ENCODE assay signal across 8 cellular contexts in genomic region chr5:36606052-36606436, GRCh38. TPM values are rescaled to one million over a fixed set of nuclear protein-coding genes. Genes with fewer than 3 reads are reported as not detected.
DNase-seq lines count a peak whose midpoint lies in the region; ATAC-seq, FAIRE-seq and TF ChIP-seq lines count a peak whose summit lies in the region.

No MANE protein-coding gene starts in this region.

- no peaks in the 10 kb centered on the region for H3K79me2 ChIP-seq in astrocyte (ENCODE audit: insufficient read depth, low read length)

- H3K4me1 Mint-ChIP-seq in activated CD4-positive, alpha-beta T cell treated with anti-CD3 and anti-CD28 coated beads, Interleukin-2, amount 10 ng/mL, durations not matched to agents 24 days and 14 days: peaks cover 16% of the 10 kb centered on the region
- H3K4me1 Mint-ChIP-seq in astrocyte (ENCODE audit: low read depth, unreplicated experiment): peaks cover 15% of the 10 kb centered on the region

- H2AFZ ChIP-seq in astrocyte (ENCODE audit: low read depth, low read length): peak overlapping the region; percentile 74

- no peak for FAIRE-seq in astrocyte (lab: Jason Lieb, UNC)

- H3K9me3 Mint-ChIP-seq in activated CD4-positive, alpha-beta T cell treated with anti-CD3 and anti-CD28 coated beads, Interleukin-2, amount 10 ng/mL, durations not matched to agents 24 days and 14 days: no peaks in the 10 kb centered on the region
- no peaks in the 10 kb centered on the region for H3K9me3 Mint-ChIP-seq in astrocyte (ENCODE audit: unreplicated experiment)

- H3K4me2 ChIP-seq in astrocyte (ENCODE audit: low read length): peak overlapping the region; percentile 95

- no peaks in the 10 kb centered on the region for H4K20me1 ChIP-seq in astrocyte (ENCODE audit: insufficient read depth, low read length)

- H3K27ac ChIP-seq in astrocyte (ENCODE audit: low read depth, low read length) (peak overlapping the region; percentile 77), layer of hippocampus (ENCODE audit: low read depth, low read length) (peak overlapping the region; percentile 94), thymus (ENCODE audit: low read depth) (no peak overlapping the region)

- no peak for TF ChIP-seq CTCF in astrocyte (IDR thresholded peaks at IDR 0.05; ENCODE audit: insufficient read depth, low read depth, low read length)

- no peaks in the 10 kb centered on the region for H3K36me3 ChIP-seq in astrocyte (ENCODE audit: insufficient read depth, low read length)
- no peaks in the 10 kb centered on the region for H3K36me3 ChIP-seq in thymus (ENCODE audit: control insufficient read depth, insufficient read depth)

- H3K9ac ChIP-seq in astrocyte (ENCODE audit: low read length): peak overlapping the region; percentile 85

- DNase-seq in activated CD4-positive, alpha-beta T cell treated with anti-CD3 and anti-CD28 coated beads, Interleukin-2, amount 10 ng/mL, durations not matched to agents 24 days and 14 days: no peak
- no peak for DNase-seq in activated CD4-positive, alpha-beta T cell treated with anti-CD3 and anti-CD28 coated beads for 4 hours
- DNase-seq in astrocyte (ENCODE audit: low read depth): no peak
- no peak for DNase-seq in HCEC 1CT
- DNase-seq in middle frontal gyrus (ENCODE audit: extremely low spot score, low spot score): no peak

- H3K27me3 ChIP-seq in astrocyte (ENCODE audit: insufficient read depth, low read length): peaks cover 3% of the 10 kb centered on the region
- H3K27me3 ChIP-seq in layer of hippocampus (ENCODE audit: control insufficient read depth, insufficient read depth, low read length): no peaks in the 10 kb centered on the region
- H3K27me3 ChIP-seq in thymus (ENCODE audit: control insufficient read depth, insufficient read depth): peaks cover 9% of the 10 kb centered on the region

- H3K9me3 ChIP-seq in astrocyte (ENCODE audit: insufficient read depth, low read depth, low read length): no peaks in the 10 kb centered on the region
- no peaks in the 10 kb centered on the region for H3K9me3 ChIP-seq in thymus (ENCODE audit: control insufficient read depth)

- 2% methylated on average over 11 of the region's 11 CpGs for WGBS in thymus

- H3K4me3 ChIP-seq in astrocyte (ENCODE audit: insufficient read depth, low read depth, low read length) (peak overlapping the region; percentile 81), thymus (ENCODE audit: low read length) (peak overlapping the region; percentile 40)

- H3K27me3 Mint-ChIP-seq in activated CD4-positive, alpha-beta T cell treated with anti-CD3 and anti-CD28 coated beads, Interleukin-2, amount 10 ng/mL, durations not matched to agents 24 days and 14 days: peaks cover 58% of the 10 kb centered on the region
- H3K27me3 Mint-ChIP-seq in astrocyte (ENCODE audit: low read depth, unreplicated experiment): no peaks in the 10 kb centered on the region

- intact Hi-C loops in activated CD4-positive, alpha-beta T cell treated with anti-CD3 and anti-CD28 coated beads, Interleukin-2, amount 10 ng/mL, durations not matched to agents 24 days and 14 days (cut with micrococcal nuclease): loop anchor here (5.0 kb wide), 1 partner anchor 86 kb away; no protein-coding TSS in a partner anchor

- H3K27ac Mint-ChIP-seq in activated CD4-positive, alpha-beta T cell treated with anti-CD3 and anti-CD28 coated beads, Interleukin-2, amount 10 ng/mL, durations not matched to agents 24 days and 14 days: no peak overlapping the region
- peak overlapping the region; percentile 84 for H3K27ac Mint-ChIP-seq in astrocyte (ENCODE audit: unreplicated experiment)

- H3K36me3 Mint-ChIP-seq in activated CD4-positive, alpha-beta T cell treated with anti-CD3 and anti-CD28 coated beads, Interleukin-2, amount 10 ng/mL, durations not matched to agents 24 days and 14 days (ENCODE audit: low read depth): no peaks in the 10 kb centered on the region
- peaks cover 6% of the 10 kb centered on the region for H3K36me3 Mint-ChIP-seq in astrocyte (ENCODE audit: low read depth, unreplicated experiment)

- peak overlapping the region; percentile 83 for H3K4me3 Mint-ChIP-seq in activated CD4-positive, alpha-beta T cell treated with anti-CD3 and anti-CD28 coated beads, Interleukin-2, amount 10 ng/mL, durations not matched to agents 24 days and 14 days
- H3K4me3 Mint-ChIP-seq in astrocyte (ENCODE audit: unreplicated experiment): peak overlapping the region; percentile 90

- ATAC-seq in HG02973 (IDR thresholded peaks at IDR 0.05; ENCODE audit: unreplicated experiment): no peak

- H3K4me1 ChIP-seq in astrocyte (ENCODE audit: insufficient read depth, low read length) (peaks cover 14% of the 10 kb centered on the region), thymus (ENCODE audit: control insufficient read depth, insufficient read depth, low read length) (no peaks in the 10 kb centered on the region)

RNA-seq across cellular contexts. Expression of gene SLC1A3, which starts 0.4 kb away (rescaled TPM):
- total RNA-seq in activated CD4-positive, alpha-beta T cell treated with anti-CD3 and anti-CD28 coated beads, Interleukin-2, amount 10 ng/mL, durations not matched to agents 24 days and 14 days: not detected in 2 replicates
- 20.9 and 23.8 TPM in 2 replicates for total RNA-seq in astrocyte
- polyA plus RNA-seq in thymus: 11.8 TPM

Comparison
In these comparisons a context has a peak if more than half of its experiments do, and no peak if none do; other contexts are left out.
1. RNA of gene SLC1A3, which starts 0.4 kb away (total RNA-seq): 20.9 to 23.8 TPM in astrocyte; not detected in activated CD4-positive, alpha-beta T cell treated with anti-CD3 and anti-CD28 coated beads, Interleukin-2, amount 10 ng/mL, durations not matched to agents 24 days and 14 days; every median in the first group is over 10 times any median in the second.